ENCODE assay signal across 20 cellular contexts in genomic region chrX:46831620-46832327, GRCh38. TPM values are rescaled to one million over a fixed set of nuclear protein-coding genes. Genes with fewer than 3 reads are reported as not detected.
DNase-seq lines count a peak whose midpoint lies in the region; ATAC-seq and TF ChIP-seq lines count a peak whose summit lies in the region.
"Had no signal": no experiment of that assay in that cellular context is flagged by ENCODE, and none has a peak within 500 bp of the region (broad histone marks: within the 10 kb centered on the region; RNA-seq: fewer than 3 reads in every experiment).

No MANE protein-coding gene starts in this region.

- no peak overlapping the region for H3K27ac ChIP-seq in RWPE2 (ENCODE audit: poor library complexity, severe bottlenecking)
- H3K27ac ChIP-seq: right lobe of liver, tibial nerve had no signal

- no peak overlapping the region for H3K4me3 ChIP-seq in RWPE2 (ENCODE audit: severe bottlenecking)
- H3K4me3 ChIP-seq: lung, right lobe of liver, tibial nerve had no signal

- no peaks in the 10 kb centered on the region for H3K36me3 ChIP-seq in RWPE2 (ENCODE audit: low read depth)
- H3K36me3 ChIP-seq: right lobe of liver, tibial nerve had no signal

- H3K27me3 ChIP-seq in RWPE2 (ENCODE audit: insufficient read depth, poor library complexity, severe bottlenecking): no peaks in the 10 kb centered on the region
- H3K27me3 ChIP-seq: right lobe of liver, tibial nerve had no signal

- no peaks in the 10 kb centered on the region for H3K4me1 ChIP-seq in RWPE2 (ENCODE audit: insufficient read depth, poor library complexity, severe bottlenecking)
- H3K4me1 ChIP-seq: right lobe of liver, tibial nerve had no signal

- no peak for TF ChIP-seq CTCF in RWPE2 (IDR thresholded peaks at IDR 0.05; ENCODE audit: poor library complexity, severe bottlenecking)

- H3K9me3 ChIP-seq in RWPE2 (ENCODE audit: severe bottlenecking): no peaks in the 10 kb centered on the region
- H3K9me3 ChIP-seq: right lobe of liver, tibial nerve had no signal

- ATAC-seq in RWPE2 (ENCODE audit: low read depth) (peak; percentile 37), esophagus mucosa (peak; percentile 84), HG03095 (IDR thresholded peaks at IDR 0.05; ENCODE audit: unreplicated experiment) (no peak), HG03439 (IDR thresholded peaks at IDR 0.05; ENCODE audit: unreplicated experiment) (no peak)
- ATAC-seq: activated CD8-positive, alpha-beta T cell treated with anti-CD3 and anti-CD28 coated beads for 36 hours; right lobe of liver had no signal

- DNase-seq in AG08395 (ENCODE audit: low spot score) (peak; percentile 45), EH (ENCODE audit: low read depth) (peak; percentile 41), RWPE2 (ENCODE audit: low spot score) (no peak), NCI-H2107 (lab: John Stamatoyannopoulos, UW) (no peak), GF-D8 (lab: John Stamatoyannopoulos, UW) (no peak)
- DNase-seq: activated CD8-positive, alpha-beta T cell treated with anti-CD3 and anti-CD28 coated beads for 36 hours; activated naive CD8-positive, alpha-beta T cell treated with anti-CD3 and anti-CD28 coated beads, Interleukin-2, amount 10 ng/mL, durations not matched to agents 7 days and 5 days; caudate nucleus; hypothalamus; kidney; NCI-H1417 treated with DMSO at 0.1 percent for 48 hours; NCI-H524 treated with DMSO at 0.1 percent for 48 hours; right lobe of liver; SHP77; T-helper 1 cell had no signal

RNA-seq across cellular contexts. Expression of gene RP2, which starts 5.1 kb away (rescaled TPM):
- 8.4 TPM for total RNA-seq in esophagus mucosa

Comparison
In these comparisons a context has a peak if more than half of its experiments do, and no peak if none do; other contexts are left out.
1. DNase-seq: peak in AG08395 (single experiment) and EH (single experiment); none in RWPE2 (single experiment), NCI-H2107 (single experiment) and GF-D8 (single experiment).
2. ATAC-seq: peak in RWPE2 (single experiment) and esophagus mucosa (single experiment); none in HG03095 (single experiment) and HG03439 (single experiment).